Comparison of ENCODE assay signal across 2 cellular contexts in genomic region chr1:161720956-161721737, GRCh38.
TF ChIP-seq lines count a peak whose summit lies in the region.

TSS of gene FCRLB (plus strand) at chr1:161721544. CDS start at chr1:161722673, 1,129 bp downstream.

TF ChIP-seq in SK-N-SH, 30 proteins besides CTCF, POLR2A, EP300 and RAD21 (continued from another document):
- no peak for TF ChIP-seq USF1 (IDR thresholded peaks at IDR 0.05; ENCODE audit: borderline replicate concordance, low read depth)
- no peak for TF ChIP-seq ZBTB33 (IDR thresholded peaks at IDR 0.05; ENCODE audit: borderline replicate concordance, low read depth)
- no peak for TF ChIP-seq TCF12 (IDR thresholded peaks at IDR 0.05)
- no peak for TF ChIP-seq FOXM1 (IDR thresholded peaks at IDR 0.05; ENCODE audit: low read depth)
- no peak for TF ChIP-seq SMC3 (IDR thresholded peaks at IDR 0.05; ENCODE audit: low read depth, low read length)
- TF ChIP-seq TEAD4 (IDR thresholded peaks at IDR 0.05; ENCODE audit: borderline replicate concordance, insufficient read depth), result no peak
- no peak for TF ChIP-seq RFX5 (IDR thresholded peaks at IDR 0.05; ENCODE audit: low read length)
- no peak for TF ChIP-seq JUND (IDR thresholded peaks at IDR 0.05)

TF ChIP-seq in SK-N-SH treated with all-trans-retinoic acid at 6 μM for 48 hours, 23 proteins besides CTCF, POLR2A, EP300 and RAD21 (continued from another document):
- TF ChIP-seq, protein P1, sequence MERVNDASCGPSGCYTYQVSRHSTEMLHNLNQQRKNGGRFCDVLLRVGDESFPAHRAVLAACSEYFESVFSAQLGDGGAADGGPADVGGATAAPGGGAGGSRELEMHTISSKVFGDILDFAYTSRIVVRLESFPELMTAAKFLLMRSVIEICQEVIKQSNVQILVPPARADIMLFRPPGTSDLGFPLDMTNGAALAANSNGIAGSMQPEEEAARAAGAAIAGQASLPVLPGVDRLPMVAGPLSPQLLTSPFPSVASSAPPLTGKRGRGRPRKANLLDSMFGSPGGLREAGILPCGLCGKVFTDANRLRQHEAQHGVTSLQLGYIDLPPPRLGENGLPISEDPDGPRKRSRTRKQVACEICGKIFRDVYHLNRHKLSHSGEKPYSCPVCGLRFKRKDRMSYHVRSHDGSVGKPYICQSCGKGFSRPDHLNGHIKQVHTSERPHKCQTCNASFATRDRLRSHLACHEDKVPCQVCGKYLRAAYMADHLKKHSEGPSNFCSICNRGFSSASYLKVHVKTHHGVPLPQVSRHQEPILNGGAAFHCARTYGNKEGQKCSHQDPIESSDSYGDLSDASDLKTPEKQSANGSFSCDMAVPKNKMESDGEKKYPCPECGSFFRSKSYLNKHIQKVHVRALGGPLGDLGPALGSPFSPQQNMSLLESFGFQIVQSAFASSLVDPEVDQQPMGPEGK (CRISPR knock-in tag; IDR thresholded peaks at IDR 0.05; ENCODE audit: borderline replicate concordance), result no peak
- TF ChIP-seq PPARA (CRISPR knock-in tag; IDR thresholded peaks at IDR 0.05; ENCODE audit: borderline replicate concordance), result no peak
- TF ChIP-seq, protein P2, sequence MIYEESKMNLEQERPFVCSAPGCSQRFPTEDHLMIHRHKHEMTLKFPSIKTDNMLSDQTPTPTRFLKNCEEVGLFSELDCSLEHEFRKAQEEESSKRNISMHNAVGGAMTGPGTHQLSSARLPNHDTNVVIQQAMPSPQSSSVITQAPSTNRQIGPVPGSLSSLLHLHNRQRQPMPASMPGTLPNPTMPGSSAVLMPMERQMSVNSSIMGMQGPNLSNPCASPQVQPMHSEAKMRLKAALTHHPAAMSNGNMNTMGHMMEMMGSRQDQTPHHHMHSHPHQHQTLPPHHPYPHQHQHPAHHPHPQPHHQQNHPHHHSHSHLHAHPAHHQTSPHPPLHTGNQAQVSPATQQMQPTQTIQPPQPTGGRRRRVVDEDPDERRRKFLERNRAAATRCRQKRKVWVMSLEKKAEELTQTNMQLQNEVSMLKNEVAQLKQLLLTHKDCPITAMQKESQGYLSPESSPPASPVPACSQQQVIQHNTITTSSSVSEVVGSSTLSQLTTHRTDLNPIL (CRISPR knock-in tag; IDR thresholded peaks at IDR 0.05; ENCODE audit: low read depth), result no peak
- no peak for TF ChIP-seq GLIS3 (CRISPR knock-in tag; IDR thresholded peaks at IDR 0.05)
- TF ChIP-seq SNAI2 (CRISPR knock-in tag; IDR thresholded peaks at IDR 0.05), result no peak
- TF ChIP-seq, protein P3, sequence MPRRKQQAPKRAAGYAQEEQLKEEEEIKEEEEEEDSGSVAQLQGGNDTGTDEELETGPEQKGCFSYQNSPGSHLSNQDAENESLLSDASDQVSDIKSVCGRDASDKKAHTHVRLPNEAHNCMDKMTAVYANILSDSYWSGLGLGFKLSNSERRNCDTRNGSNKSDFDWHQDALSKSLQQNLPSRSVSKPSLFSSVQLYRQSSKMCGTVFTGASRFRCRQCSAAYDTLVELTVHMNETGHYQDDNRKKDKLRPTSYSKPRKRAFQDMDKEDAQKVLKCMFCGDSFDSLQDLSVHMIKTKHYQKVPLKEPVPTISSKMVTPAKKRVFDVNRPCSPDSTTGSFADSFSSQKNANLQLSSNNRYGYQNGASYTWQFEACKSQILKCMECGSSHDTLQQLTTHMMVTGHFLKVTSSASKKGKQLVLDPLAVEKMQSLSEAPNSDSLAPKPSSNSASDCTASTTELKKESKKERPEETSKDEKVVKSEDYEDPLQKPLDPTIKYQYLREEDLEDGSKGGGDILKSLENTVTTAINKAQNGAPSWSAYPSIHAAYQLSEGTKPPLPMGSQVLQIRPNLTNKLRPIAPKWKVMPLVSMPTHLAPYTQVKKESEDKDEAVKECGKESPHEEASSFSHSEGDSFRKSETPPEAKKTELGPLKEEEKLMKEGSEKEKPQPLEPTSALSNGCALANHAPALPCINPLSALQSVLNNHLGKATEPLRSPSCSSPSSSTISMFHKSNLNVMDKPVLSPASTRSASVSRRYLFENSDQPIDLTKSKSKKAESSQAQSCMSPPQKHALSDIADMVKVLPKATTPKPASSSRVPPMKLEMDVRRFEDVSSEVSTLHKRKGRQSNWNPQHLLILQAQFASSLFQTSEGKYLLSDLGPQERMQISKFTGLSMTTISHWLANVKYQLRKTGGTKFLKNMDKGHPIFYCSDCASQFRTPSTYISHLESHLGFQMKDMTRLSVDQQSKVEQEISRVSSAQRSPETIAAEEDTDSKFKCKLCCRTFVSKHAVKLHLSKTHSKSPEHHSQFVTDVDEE (CRISPR knock-in tag; IDR thresholded peaks at IDR 0.05), result no peak
- TF ChIP-seq ARNTL (CRISPR knock-in tag; IDR thresholded peaks at IDR 0.05; ENCODE audit: borderline replicate concordance, low read depth), result no peak
